8 cellular contexts compared by ENCODE assay signal in genomic region chr12:19482551-19483109, GRCh38. TPM values are rescaled to one million over a fixed set of nuclear protein-coding genes. Genes with fewer than 3 reads are reported as not detected.
DNase-seq lines count a peak whose midpoint lies in the region; ATAC-seq and TF ChIP-seq lines count a peak whose summit lies in the region.

No MANE protein-coding gene starts in this region.

- no peak for TF ChIP-seq CTCF in DND-41 (IDR thresholded peaks at IDR 0.05; ENCODE audit: borderline replicate concordance, extremely low read depth, low read length, poor library complexity, severe bottlenecking)
- no peak for TF ChIP-seq CTCF in nephron (IDR thresholded peaks at IDR 0.05; ENCODE audit: unreplicated experiment in 3 of 3)
- TF ChIP-seq CTCF in BE2C (IDR thresholded peaks at IDR 0.05; ENCODE audit: low read depth, low read length) = no peak

- DNase-seq in DND-41 (no peak), SK-N-MC (ENCODE audit: low read depth, low spot score) (no peak), BE2C (no peak), NCI-H446 treated with DMSO at 0.1 percent for 48 hours (lab: John Stamatoyannopoulos, UW) (no peak), SKM-1 (lab: John Stamatoyannopoulos, UW; ENCODE audit: unreplicated experiment) (no peak)
- peak; percentile 78 for DNase-seq in activated naive CD8-positive, alpha-beta T cell treated with anti-CD3 and anti-CD28 coated beads for 36 hours

- peak overlapping the region; percentile 91 for H3K27ac Mint-ChIP-seq in activated naive CD8-positive, alpha-beta T cell treated with anti-CD3 and anti-CD28 coated beads for 36 hours
- H3K27ac Mint-ChIP-seq in nephron = peak overlapping the region; percentile 62 to 80 (median 70)

- H3K4me1 Mint-ChIP-seq in activated naive CD8-positive, alpha-beta T cell treated with anti-CD3 and anti-CD28 coated beads for 36 hours = peaks cover 44% of the 10 kb centered on the region
- H3K4me1 Mint-ChIP-seq in nephron = peaks cover 21% of the 10 kb centered on the region

- peaks cover 85% of the 10 kb centered on the region for H3K36me3 Mint-ChIP-seq in activated naive CD8-positive, alpha-beta T cell treated with anti-CD3 and anti-CD28 coated beads for 36 hours
- peaks cover 88% of the 10 kb centered on the region for H3K36me3 Mint-ChIP-seq in nephron (ENCODE audit: low read depth)

- H3K27me3 ChIP-seq in DND-41 (ENCODE audit: insufficient read depth, low read length, poor library complexity) (no peaks in the 10 kb centered on the region), BE2C (no peaks in the 10 kb centered on the region)

- no peak overlapping the region for H3K4me2 ChIP-seq in DND-41 (ENCODE audit: insufficient read depth, low read length)

- peaks cover 100% of the 10 kb centered on the region for H3K79me2 ChIP-seq in DND-41 (ENCODE audit: insufficient read depth, low read length)

- H2AFZ ChIP-seq in DND-41 (ENCODE audit: low read depth, low read length) = no peak overlapping the region

- H3K4me1 ChIP-seq in DND-41 (ENCODE audit: insufficient read depth, low read length) (no peaks in the 10 kb centered on the region), BE2C (no peaks in the 10 kb centered on the region)

- H3K27ac ChIP-seq in DND-41 (ENCODE audit: low read length) (0 out of 2 replicates have a peak overlapping the region, but pooled peaks have one; percentile 6), SK-N-MC (0 out of 2 replicates have a peak overlapping the region, but pooled peaks have one; percentile 19)

- no peak overlapping the region for H3K9ac ChIP-seq in DND-41 (ENCODE audit: low read depth, low read length)
- no peak overlapping the region for H3K9ac ChIP-seq in SK-N-MC (ENCODE audit: insufficient read length)

- peak; percentile 44 for ATAC-seq in DND-41 (ENCODE audit: insufficient read depth, low read depth)
- ATAC-seq in GM21723 (IDR thresholded peaks at IDR 0.05; ENCODE audit: unreplicated experiment) = peak; percentile 89

- H3K36me3 ChIP-seq in DND-41 (ENCODE audit: insufficient read depth, low read length) (peaks cover 85% of the 10 kb centered on the region), SK-N-MC (ENCODE audit: insufficient read depth, low read length) (peaks cover 42% of the 10 kb centered on the region), BE2C (peaks cover 7% of the 10 kb centered on the region)

- H3K27me3 Mint-ChIP-seq in activated naive CD8-positive, alpha-beta T cell treated with anti-CD3 and anti-CD28 coated beads for 36 hours = no peaks in the 10 kb centered on the region
- no peaks in the 10 kb centered on the region for H3K27me3 Mint-ChIP-seq in nephron (ENCODE audit: low read depth)

- no peaks in the 10 kb centered on the region for H3K9me3 ChIP-seq in DND-41 (ENCODE audit: insufficient read depth, low read length, severe bottlenecking)
- H3K9me3 ChIP-seq in SK-N-MC (ENCODE audit: low read depth, low read length) = 0 out of 2 replicates have a peak, but pooled peaks cover 7% of the 10 kb centered on the region
- H3K9me3 ChIP-seq in BE2C = no peaks in the 10 kb centered on the region

- peaks cover 65% of the 10 kb centered on the region for H4K20me1 ChIP-seq in DND-41 (ENCODE audit: insufficient read depth, low read length)

- peaks cover 26% of the 10 kb centered on the region for H3K9me3 Mint-ChIP-seq in activated naive CD8-positive, alpha-beta T cell treated with anti-CD3 and anti-CD28 coated beads for 36 hours
- H3K9me3 Mint-ChIP-seq in nephron = peaks cover 26% of the 10 kb centered on the region

- H3K4me3 Mint-ChIP-seq in activated naive CD8-positive, alpha-beta T cell treated with anti-CD3 and anti-CD28 coated beads for 36 hours = peak overlapping the region; percentile 54
- no peak overlapping the region for H3K4me3 Mint-ChIP-seq in nephron

- H3K4me3 ChIP-seq in DND-41 (ENCODE audit: low read depth in 1 of 2, low read length in 2 of 2) = no peak overlapping the region
- no peak overlapping the region for H3K4me3 ChIP-seq in SK-N-MC
- H3K4me3 ChIP-seq in BE2C (ENCODE audit: low read depth, low read length) = no peak overlapping the region

RNA-seq across cellular contexts. Expression of gene AEBP2, which starts 43.3 kb away (rescaled TPM):
- 10 to 100 TPM; 60.3 to 60.7 TPM for total RNA-seq in activated naive CD8-positive, alpha-beta T cell treated with anti-CD3 and anti-CD28 coated beads for 36 hours
- polyA plus RNA-seq in BE2C (2012; ENCODE audit: insufficient read depth, insufficient read length, low read depth) = 20.5 TPM
